ENCODE assay signal across 14 cellular contexts in the genomic region with DNA sequence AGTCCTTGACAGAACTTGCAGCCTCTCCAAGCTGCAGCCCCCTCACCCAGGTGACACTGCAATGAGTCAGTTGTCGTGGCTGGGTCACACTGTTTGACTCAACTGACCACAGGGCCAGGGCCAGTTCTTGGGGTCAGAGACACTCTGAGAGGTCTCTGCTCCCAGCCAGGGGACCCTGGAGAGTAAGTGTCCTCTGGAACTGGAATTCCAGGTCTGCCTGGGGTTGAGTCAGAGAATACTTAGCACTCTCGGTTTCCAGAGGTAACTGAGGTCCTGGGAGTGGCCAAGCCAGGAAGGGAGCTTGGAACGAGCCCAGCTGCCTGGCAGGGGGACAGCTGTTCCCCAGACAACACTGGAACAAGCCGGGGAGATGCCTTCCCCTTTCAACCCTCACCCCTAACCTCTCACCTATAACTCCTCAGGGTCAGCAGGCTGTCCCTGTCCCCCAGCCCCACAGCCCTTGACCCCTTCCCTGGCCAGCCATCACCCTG. TPM values are rescaled to one million over a fixed set of nuclear protein-coding genes. Genes with fewer than 3 reads are reported as not detected.
A peak's percentile ranks its signal among the peaks of the same experiment; 100 is the strongest.
DNase-seq lines count a peak whose midpoint lies in the region; ATAC-seq and TF ChIP-seq lines count a peak whose summit lies in the region.
"Had no signal": no experiment of that assay in that cellular context is flagged by ENCODE, and none has a peak within 500 bp of the region (broad histone marks: within the 10 kb centered on the region; RNA-seq: fewer than 3 reads in every experiment).

No MANE protein-coding gene starts in this region.

- POLR2A ChIA-PET in PC-3 (lab: Charles Lee; ENCODE audit: unreplicated experiment): interaction anchor here (0.6 kb wide), 3 partner anchors 43 to 228 kb away, joined by 3 to 5 read pairs (median 4); no protein-coding TSS in a partner anchor

- H3K36me3 ChIP-seq in GM23338 (ENCODE audit: insufficient read depth) (no peaks in the 10 kb centered on the region), PC-3 (ENCODE audit: low read depth, low read length) (no peaks in the 10 kb centered on the region), osteoblast (ENCODE audit: insufficient read depth, low read length) (no peaks in the 10 kb centered on the region)
- H3K36me3 ChIP-seq: neutrophil had no signal

- TF ChIP-seq CTCF in GM23338 (conservative IDR thresholded peaks at IDR 0.05; ENCODE audit: low read depth in 2 of 2) (no peak), PC-3 (conservative IDR thresholded peaks at IDR 0.05; ENCODE audit: low read depth, low read length) (no peak), osteoblast (IDR thresholded peaks at IDR 0.05; ENCODE audit: extremely low read depth, low read depth, low read length) (no peak)

- in situ Hi-C loops in KBM-7 (cut with MboI; ENCODE audit: low pct_unique_long_range_greater_than_20kb, low sequenced_read_pairs): no loop called here

- BruUV-seq in PC-3 (replicated peaks; lab: Mats Ljungman, UMichigan): no TSS peak

- peaks cover 12% of the 10 kb centered on the region for H3K9me3 Mint-ChIP-seq in GM23338
- H3K9me3 Mint-ChIP-seq: activated T-helper 2 cell treated with anti-CD3 and anti-CD28 coated beads, Interferon-gamma antibody, Interleukin-2, Interleukin-4, amounts not matched to agents 10 μg/mL and 5 μg/mL and 100 μg/mL, durations not matched to agents 14 hours and 24 hours and 36 hours had no signal

- H3K4me3 ChIP-seq in GM23338: no peak overlapping the region
- H3K4me3 ChIP-seq in PC-3 (ENCODE audit: low read length): peak overlapping the region; percentile 34; the same call in 1 of the 2 replicates
- no peak overlapping the region for H3K4me3 ChIP-seq in osteoblast (ENCODE audit: insufficient read depth, low read length)

- H3K27me3 Mint-ChIP-seq in GM23338 (ENCODE audit: insufficient read depth, low read depth, poor library complexity): peaks cover 6% of the 10 kb centered on the region

- H3K4me1 ChIP-seq in GM23338 (ENCODE audit: insufficient read depth) (no peaks in the 10 kb centered on the region), PC-3 (ENCODE audit: insufficient read depth, low read length) (peaks cover 22% of the 10 kb centered on the region), osteoblast (ENCODE audit: insufficient read depth, low read length) (peaks cover 9% of the 10 kb centered on the region)

- H3K27me3 ChIP-seq in GM23338 (ENCODE audit: insufficient read depth) (no peaks in the 10 kb centered on the region), PC-3 (ENCODE audit: low read length) (no peaks in the 10 kb centered on the region), osteoblast (ENCODE audit: insufficient read depth, low read length) (no peaks in the 10 kb centered on the region)

- CTCF ChIA-PET in PC-3 (lab: Charles Lee): no interaction called here

- H3K36me3 Mint-ChIP-seq in GM23338 (ENCODE audit: low read depth): no peaks in the 10 kb centered on the region

- H3K9me2 ChIP-seq in GM23338 (ENCODE audit: insufficient read depth) (no peaks in the 10 kb centered on the region), PC-3 (replicated peaks; ENCODE audit: low read length) (no peaks in the 10 kb centered on the region)

- ATAC-seq in GM23338 (no peak), PC-3 (peak; percentile 48)
- no peak for ATAC-seq in stimulated activated naive CD8-positive, alpha-beta T cell treated with anti-CD3 and anti-CD28 coated beads, Interleukin-15, Interleukin-2, amounts not matched to agents 100 U/mL and 50 U/mL, for 24 hours
- ATAC-seq: activated CD8-positive, alpha-beta T cell treated with anti-CD3 and anti-CD28 coated beads for 36 hours had no signal

- H3K9ac ChIP-seq in PC-3 (ENCODE audit: low read length): peak overlapping the region; percentile 46

- no peaks in the 10 kb centered on the region for H3F3A ChIP-seq in GM23338 (replicated peaks; ENCODE audit: low read depth)
- no peaks in the 10 kb centered on the region for H3F3A ChIP-seq in PC-3 (ENCODE audit: low read length, unreplicated experiment)

- DNase-seq in GM23338 (ENCODE audit: low spot score) (no peak), PC-3 (peak; percentile 74), dermis blood vessel endothelial cell (peak; percentile 61), osteoblast (ENCODE audit: insufficient read length, low spot score, missing footprints) (peak; percentile 67), NCI-H2029 treated with DMSO at 0.1 percent for 48 hours (lab: John Stamatoyannopoulos, UW) (no peak), NCI-H345 (lab: John Stamatoyannopoulos, UW) (no peak), KBM-7 (no peak)
- no peak for DNase-seq in stimulated activated naive CD8-positive, alpha-beta T cell treated with anti-CD3 and anti-CD28 coated beads, Interleukin-15, Interleukin-2, amounts not matched to agents 100 U/mL and 50 U/mL, for 24 hours
- DNase-seq: activated CD8-positive, alpha-beta T cell treated with anti-CD3 and anti-CD28 coated beads for 36 hours; MV-4-11; NK-92 treated with Interleukin-12 subunit alpha and Interleukin-12 subunit beta, amount 100 ng/mL, for 24 hours; stimulated activated naive CD4-positive, alpha-beta T cell had no signal

- H4K20me1 ChIP-seq in GM23338 (replicated peaks; ENCODE audit: insufficient read depth) (no peaks in the 10 kb centered on the region), PC-3 (ENCODE audit: low read length) (no peaks in the 10 kb centered on the region), osteoblast (ENCODE audit: insufficient read depth, low read length) (no peaks in the 10 kb centered on the region)

- no peak overlapping the region for H3K4me3 Mint-ChIP-seq in GM23338
- H3K4me3 Mint-ChIP-seq: activated CD8-positive, alpha-beta T cell treated with anti-CD3 and anti-CD28 coated beads for 36 hours had no signal

- H3K27ac ChIP-seq in GM23338 (ENCODE audit: low read depth) (no peak overlapping the region), PC-3 (ENCODE audit: low read length) (peak overlapping the region; percentile 83), osteoblast (ENCODE audit: low read depth, low read length) (no peak overlapping the region)
- H3K27ac ChIP-seq: neutrophil had no signal

- intact Hi-C loops in PC-3 (cut with micrococcal nuclease): no loop called here

- no peak overlapping the region for H3K4me2 ChIP-seq in GM23338
- H3K4me2 ChIP-seq in PC-3 (ENCODE audit: low read length): peak overlapping the region; percentile 79
- peak overlapping the region; percentile 19 for H3K4me2 ChIP-seq in osteoblast (ENCODE audit: insufficient read depth, low read length)

- no peaks in the 10 kb centered on the region for H3K9me3 ChIP-seq in PC-3 (ENCODE audit: low read length)
- H3K9me3 ChIP-seq in osteoblast (ENCODE audit: low read depth, low read length): no peaks in the 10 kb centered on the region
- H3K9me3 ChIP-seq: neutrophil had no signal

- H3K4me1 Mint-ChIP-seq in GM23338: peaks cover under 1% of the 10 kb centered on the region

- H2AFZ ChIP-seq in GM23338 (no peak overlapping the region), PC-3 (ENCODE audit: low read length) (no peak overlapping the region), osteoblast (ENCODE audit: low read length) (no peak overlapping the region)

- H3K27ac Mint-ChIP-seq in GM23338: 0 out of 2 replicates have a peak overlapping the region, but pooled peaks have one; percentile 42
- H3K27ac Mint-ChIP-seq: activated CD8-positive, alpha-beta T cell treated with anti-CD3 and anti-CD28 coated beads for 36 hours; activated T-helper 2 cell treated with anti-CD3 and anti-CD28 coated beads, Interferon-gamma antibody, Interleukin-2, Interleukin-4, amounts not matched to agents 10 μg/mL and 5 μg/mL and 100 μg/mL, durations not matched to agents 14 hours and 24 hours and 36 hours had no signal

- H3K79me2 ChIP-seq in GM23338 (replicated peaks; ENCODE audit: insufficient read depth) (no peaks in the 10 kb centered on the region), PC-3 (ENCODE audit: low read length) (no peaks in the 10 kb centered on the region), osteoblast (ENCODE audit: insufficient read depth, low read length) (no peaks in the 10 kb centered on the region)

TF ChIP-seq in GM23338, 12 proteins besides CTCF, POLR2A, EP300 and RAD21 (continues in another document):
- TF ChIP-seq ZNF114 (CRISPR knock-in tag; IDR thresholded peaks at IDR 0.05) (no peak), EZH2 (IDR thresholded peaks at IDR 0.05; ENCODE audit: low read depth, unreplicated experiment) (no peak), EZH2phosphoT487 (IDR thresholded peaks at IDR 0.05; ENCODE audit: unreplicated experiment) (no peak)

RNA-seq across cellular contexts. Expression of gene MYL10, which starts 2.2 kb away (rescaled TPM):
- not detected in 2 replicates for total RNA-seq in GM23338 (2014; rRNA removed; shearing (Covaris generic))
- polyA plus RNA-seq in GM23338 (2016; fragmentation: Nextera tagmentation; extraction: Ambion mirVana): 0.75 and 1.3 TPM in 2 replicates
- 0.69 TPM in 1 of 2 replicates, not detected in the other for total RNA-seq in PC-3 (2014; rRNA removed)
- not detected in 2 replicates for total RNA-seq in dermis blood vessel endothelial cell
- total RNA-seq in osteoblast: not detected in 2 replicates
- total RNA-seq: activated CD8-positive, alpha-beta T cell treated with anti-CD3 and anti-CD28 coated beads for 36 hours; activated T-helper 2 cell treated with anti-CD3 and anti-CD28 coated beads, Interferon-gamma antibody, Interleukin-2, Interleukin-4, amounts not matched to agents 10 μg/mL and 5 μg/mL and 100 μg/mL, durations not matched to agents 14 hours and 24 hours and 36 hours had no signal

Comparison
In these comparisons a context has a peak if more than half of its experiments do, and no peak if none do; other contexts are left out.
1. DNase-seq: peak in PC-3 (single experiment), dermis blood vessel endothelial cell (single experiment) and osteoblast (single experiment); none in GM23338 (single experiment), NCI-H2029 treated with DMSO at 0.1 percent for 48 hours (single experiment), stimulated activated naive CD8-positive, alpha-beta T cell treated with anti-CD3 and anti-CD28 coated beads, Interleukin-15, Interleukin-2, amounts not matched to agents 100 U/mL and 50 U/mL, for 24 hours (single experiment), NCI-H345 (single experiment) and KBM-7 (single experiment).